23 cellular contexts compared by ENCODE assay signal in the genomic region with DNA sequence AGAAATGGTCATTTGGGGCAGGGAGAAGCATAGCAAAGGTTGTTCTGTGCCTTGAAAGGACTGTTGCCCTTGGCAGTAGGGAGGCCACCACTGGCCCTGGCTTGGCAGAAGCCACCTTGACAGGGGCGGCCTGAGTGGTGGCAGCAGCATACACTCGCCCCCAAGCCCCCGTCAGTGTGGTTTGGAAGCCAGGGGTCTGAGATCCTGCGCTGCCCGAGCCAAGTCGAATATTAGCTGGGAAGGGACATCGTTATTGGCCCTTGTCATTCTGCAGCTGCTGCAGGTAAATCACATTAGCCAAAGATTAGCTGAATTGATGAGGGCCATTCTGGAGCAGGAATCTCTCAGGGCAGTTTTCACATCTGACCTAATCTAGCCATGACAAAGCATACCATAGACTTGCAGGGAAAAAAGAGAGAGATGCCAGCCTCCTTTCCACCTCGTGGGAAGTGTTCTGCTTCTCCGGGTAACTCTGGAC. TPM values are rescaled to one million over a fixed set of nuclear protein-coding genes. Genes with fewer than 3 reads are reported as not detected.
"Had no signal": no experiment of that assay in that cellular context is flagged by ENCODE, and none has a peak within 500 bp of the region (broad histone marks: within the 10 kb centered on the region; RNA-seq: fewer than 3 reads in every experiment).

No MANE protein-coding gene starts in this region.

- H3K4me3 ChIP-seq: SJCRH30, SK-N-MC had no signal

- ATAC-seq: Panc1, PC-3 had no signal

- DNase-seq: KBM-7; MV-4-11; NCI-H1048; NCI-H1105; NCI-H1436 treated with DMSO at 0.1 percent for 48 hours; NCI-H1694; NCI-H187 treated with DMSO at 0.1 percent for 48 hours; NCI-H2029 treated with DMSO at 0.1 percent for 48 hours; NCI-H2107; NCI-H2227 treated with DMSO at 0.1 percent for 48 hours; NCI-H524; NCI-H748 treated with DMSO at 0.1 percent for 48 hours; NK-92 treated with Interleukin-12 subunit alpha and Interleukin-12 subunit beta, amount 100 ng/mL, for 24 hours; PC-3; SHP77 treated with DMSO at 0.1 percent for 48 hours; SJCRH30 had no signal

- H3K27ac ChIP-seq: RWPE1, SJCRH30, SK-N-MC had no signal

- H3K9me3 ChIP-seq: SJCRH30 had no signal

- H3K36me3 ChIP-seq: SJCRH30 had no signal

- H3K4me1 ChIP-seq: SJCRH30 had no signal

RNA-seq across cellular contexts. Expression of a gene that starts 9.0 kb away (rescaled TPM):
- total RNA-seq: HT-29, LHCN-M2, MCF 10A, OCI-LY7, SJCRH30 had no signal
